Comparison of ENCODE assay signal across 18 cellular contexts in genomic region chr12:128767518-128767917, GRCh38.
"Had no signal": no experiment of that assay in that cellular context is flagged by ENCODE, and none has a peak within 500 bp of the region (broad histone marks: within the 10 kb centered on the region; RNA-seq: fewer than 3 reads in every experiment).

No MANE protein-coding gene starts in this region.

- H3K27ac ChIP-seq: epithelial cell of prostate, esophagus muscularis mucosa, gastrocnemius medialis, parathyroid adenoma, prostate gland, right lobe of liver, skin epidermis, testis, transverse colon had no signal

- H3K9me3 Mint-ChIP-seq: naive thymus-derived CD8-positive, alpha-beta T cell; stimulated activated naive B cell treated with anti-CD40 and anti-IgM and Interleukin-4, amounts not matched to agents 10 μg/mL and 1 μg/mL and 100 μg/mL, for 72 hours; stimulated activated naive CD8-positive, alpha-beta T cell treated with anti-CD3 and anti-CD28 coated beads, Interleukin-15, amount 100 ng/mL, for 72 hours had no signal

- H3K4me1 ChIP-seq: esophagus muscularis mucosa, gastrocnemius medialis, parathyroid adenoma, prostate gland, right lobe of liver, testis, transverse colon had no signal

- H3K36me3 ChIP-seq: esophagus muscularis mucosa, gastrocnemius medialis, prostate gland, right lobe of liver, transverse colon had no signal

- H3K9ac ChIP-seq: parathyroid adenoma had no signal

- H3K9me3 ChIP-seq: esophagus muscularis mucosa, gastrocnemius medialis, mucosa of descending colon, prostate gland, right lobe of liver, testis, transverse colon had no signal

- DNase-seq: effector memory CD4-positive, alpha-beta T cell; gastrocnemius medialis; kidney glomerular epithelial cell; mammary epithelial cell; mucosa of descending colon; naive thymus-derived CD8-positive, alpha-beta T cell; right lobe of liver; stimulated activated CD4-positive, alpha-beta T cell treated with anti-CD3 and anti-CD28 coated beads, Interleukin-2, amount 100 ng/mL, for 24 hours; stimulated activated CD4-positive, alpha-beta T cell treated with anti-CD3 and anti-CD28 coated beads, Interleukin-4, amount 100 ng/mL, for 4 hours; stimulated activated naive B cell treated with anti-CD40 and anti-IgM and Interleukin-4, amounts not matched to agents 10 μg/mL and 1 μg/mL and 100 μg/mL, for 72 hours; stimulated activated naive CD8-positive, alpha-beta T cell treated with anti-CD3 and anti-CD28 coated beads, Interleukin-15, amount 100 ng/mL, for 72 hours; testis; transverse colon had no signal

- ATAC-seq: mucosa of descending colon; naive thymus-derived CD8-positive, alpha-beta T cell; right lobe of liver; stimulated activated naive B cell treated with anti-CD40 and anti-IgM and Interleukin-4, amounts not matched to agents 10 μg/mL and 1 μg/mL and 100 μg/mL, for 72 hours; stimulated activated naive CD8-positive, alpha-beta T cell treated with anti-CD3 and anti-CD28 coated beads, Interleukin-15, amount 100 ng/mL, for 72 hours had no signal

- H3K4me3 ChIP-seq: esophagus muscularis mucosa, gastrocnemius medialis, mucosa of descending colon, prostate gland, right lobe of liver, skin epidermis, testis, transverse colon had no signal

- H3K4me1 Mint-ChIP-seq: stimulated activated naive B cell treated with anti-CD40 and anti-IgM and Interleukin-4, amounts not matched to agents 10 μg/mL and 1 μg/mL and 100 μg/mL, for 72 hours; stimulated activated naive CD8-positive, alpha-beta T cell treated with anti-CD3 and anti-CD28 coated beads, Interleukin-15, amount 100 ng/mL, for 72 hours had no signal

- H3K4me3 Mint-ChIP-seq: naive thymus-derived CD8-positive, alpha-beta T cell; stimulated activated naive B cell treated with anti-CD40 and anti-IgM and Interleukin-4, amounts not matched to agents 10 μg/mL and 1 μg/mL and 100 μg/mL, for 72 hours; stimulated activated naive CD8-positive, alpha-beta T cell treated with anti-CD3 and anti-CD28 coated beads, Interleukin-15, amount 100 ng/mL, for 72 hours had no signal

- H3K27ac Mint-ChIP-seq: naive thymus-derived CD8-positive, alpha-beta T cell; stimulated activated naive B cell treated with anti-CD40 and anti-IgM and Interleukin-4, amounts not matched to agents 10 μg/mL and 1 μg/mL and 100 μg/mL, for 72 hours; stimulated activated naive CD8-positive, alpha-beta T cell treated with anti-CD3 and anti-CD28 coated beads, Interleukin-15, amount 100 ng/mL, for 72 hours had no signal

- H3K36me3 Mint-ChIP-seq: naive thymus-derived CD8-positive, alpha-beta T cell; stimulated activated naive B cell treated with anti-CD40 and anti-IgM and Interleukin-4, amounts not matched to agents 10 μg/mL and 1 μg/mL and 100 μg/mL, for 72 hours had no signal

- H3K79me2 ChIP-seq: parathyroid adenoma had no signal

- H3K27me3 ChIP-seq: right lobe of liver, testis had no signal
